Comparison of ENCODE assay signal across 8 cellular contexts in genomic region chr9:97921959-97922905, GRCh38. TPM values are rescaled to one million over a fixed set of nuclear protein-coding genes. Genes with fewer than 3 reads are reported as not detected.
DNase-seq lines count a peak whose midpoint lies in the region; ATAC-seq and TF ChIP-seq lines count a peak whose summit lies in the region.

A gene with protein sequence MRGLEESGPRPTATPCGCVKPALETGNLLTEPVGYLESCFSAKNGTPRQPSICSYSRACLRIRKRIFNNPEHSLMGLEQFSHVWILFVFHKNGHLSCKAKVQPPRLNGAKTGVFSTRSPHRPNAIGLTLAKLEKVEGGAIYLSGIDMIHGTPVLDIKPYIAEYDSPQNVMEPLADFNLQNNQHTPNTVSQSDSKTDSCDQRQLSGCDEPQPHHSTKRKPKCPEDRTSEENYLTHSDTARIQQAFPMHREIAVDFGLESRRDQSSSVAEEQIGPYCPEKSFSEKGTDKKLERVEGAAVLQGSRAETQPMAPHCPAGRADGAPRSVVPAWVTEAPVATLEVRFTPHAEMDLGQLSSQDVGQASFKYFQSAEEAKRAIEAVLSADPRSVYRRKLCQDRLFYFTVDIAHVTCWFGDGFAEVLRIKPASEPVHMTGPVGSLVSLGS (minus strand): TSS chr9:97922500. CDS start chr9:97922493, 7 bp downstream.

- H3K27me3 Mint-ChIP-seq in activated T-helper 17 cell treated with anti-CD3 and anti-CD28 coated beads, Interleukin-2, amount 50 U/mL, for 72 hours = no peaks in the 10 kb centered on the region
- no peaks in the 10 kb centered on the region for H3K27me3 Mint-ChIP-seq in natural killer cell (ENCODE audit: low read depth in 2 of 2)

- peak within 1 kb of the TSS; percentile 86 for H3K4me3 Mint-ChIP-seq in activated T-helper 17 cell treated with anti-CD3 and anti-CD28 coated beads, Interleukin-2, amount 50 U/mL, for 72 hours
- peak within 1 kb of the TSS; percentile 92 for H3K4me3 Mint-ChIP-seq in natural killer cell

- H3K36me3 Mint-ChIP-seq in activated T-helper 17 cell treated with anti-CD3 and anti-CD28 coated beads, Interleukin-2, amount 50 U/mL, for 72 hours (ENCODE audit: low read depth) = peaks cover 28% of the 10 kb centered on the region
- no peaks in the 10 kb centered on the region for H3K36me3 Mint-ChIP-seq in natural killer cell

- H3K4me1 Mint-ChIP-seq in activated T-helper 17 cell treated with anti-CD3 and anti-CD28 coated beads, Interleukin-2, amount 50 U/mL, for 72 hours = peaks cover 36% of the 10 kb centered on the region
- peaks cover 45 to 46% of the 10 kb centered on the region in 2 donors for H3K4me1 Mint-ChIP-seq in natural killer cell

- peak; percentile 99 for DNase-seq in ELF-1 (ENCODE audit: low read depth, low spot score)
- peak; percentile 86 for DNase-seq in GOT3 (lab: John Stamatoyannopoulos, UW)
- peak; percentile 95 for DNase-seq in RPMI8226
- peak; percentile 99 for DNase-seq in fibroblast of peridontal ligament (ENCODE audit: extremely low read depth)
- DNase-seq in natural killer cell = peak; percentile 98
- DNase-seq in stimulated activated naive CD4-positive, alpha-beta T cell treated with Interleukin-2 at 50 U/mL for 16 hours (lab: John Stamatoyannopoulos, UW) = peak; percentile 96

- peak; percentile 84 for ATAC-seq in activated T-helper 17 cell treated with anti-CD3 and anti-CD28 coated beads, Interleukin-2, amount 50 U/mL, for 72 hours (replicated peaks)
- ATAC-seq in natural killer cell = peak; percentile 75 to 93 (median 81)

- H3K27ac Mint-ChIP-seq in activated T-helper 17 cell treated with anti-CD3 and anti-CD28 coated beads, Interleukin-2, amount 50 U/mL, for 72 hours = peak within 1 kb of the TSS; percentile 97
- peak within 1 kb of the TSS; percentile 98 for H3K27ac Mint-ChIP-seq in natural killer cell

- TF ChIP-seq CTCF in LNCAP (IDR thresholded peaks at IDR 0.05) (peak; percentile 80), natural killer cell (IDR thresholded peaks at IDR 0.05) (peak; percentile 56)

- no peaks in the 10 kb centered on the region for H3K9me3 Mint-ChIP-seq in activated T-helper 17 cell treated with anti-CD3 and anti-CD28 coated beads, Interleukin-2, amount 50 U/mL, for 72 hours
- no peaks in the 10 kb centered on the region for H3K9me3 Mint-ChIP-seq in natural killer cell

- intact Hi-C loops in natural killer cell (cut with micrococcal nuclease) = loop anchor here (1.0 to 5.0 kb wide), 6 partner anchors 62 to 341 kb away; partner anchors contain the start of genes NANS, NCBP1, TBC1D2 and TSTD2

RNA-seq across cellular contexts. Expression of the gene that starts here (rescaled TPM):
- total RNA-seq in activated T-helper 17 cell treated with anti-CD3 and anti-CD28 coated beads, Interleukin-2, amount 50 U/mL, for 72 hours = 10 to 100 TPM; 21.3 to 23.6 TPM
- 10 to 100 TPM; 26.6 to 35.1 (median 31.2) TPM for total RNA-seq in natural killer cell

Comparison
In these comparisons a context has a peak if more than half of its experiments do, and no peak if none do; other contexts are left out.
1. Peak in every context shown above with its lines: DNase-seq and ATAC-seq.